Comparison of ENCODE assay signal across 29 cellular contexts in the genomic region with DNA sequence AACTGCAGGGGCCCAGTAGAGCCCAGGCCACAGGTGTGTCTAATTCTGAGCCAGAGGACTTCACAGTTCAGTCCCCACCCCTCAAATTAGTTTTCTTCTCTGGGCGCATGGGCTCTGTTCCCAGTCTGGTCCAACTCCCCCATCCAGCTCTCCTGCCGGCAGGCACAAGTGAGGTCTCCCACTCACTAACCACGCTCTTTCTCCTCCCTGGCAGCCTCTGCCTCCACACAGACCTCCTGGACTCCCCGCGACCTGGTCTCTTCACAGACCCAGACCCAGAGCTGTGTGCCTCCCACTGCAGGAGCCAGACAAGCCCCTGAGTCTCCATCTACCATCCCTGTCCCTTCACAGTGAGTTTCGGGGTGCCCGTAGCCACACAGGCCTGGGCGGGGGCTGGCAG. TPM values are rescaled to one million over a fixed set of nuclear protein-coding genes. Genes with fewer than 3 reads are reported as not detected.
DNase-seq lines count a peak whose midpoint lies in the region; ATAC-seq and TF ChIP-seq lines count a peak whose summit lies in the region.
"Had no signal": no experiment of that assay in that cellular context is flagged by ENCODE, and none has a peak within 500 bp of the region (broad histone marks: within the 10 kb centered on the region; RNA-seq: fewer than 3 reads in every experiment).

No MANE protein-coding gene starts in this region.

- no TSS peak for BruUV-seq in Calu3 (replicated peaks; lab: Mats Ljungman, UMichigan)

- CTCF ChIA-PET in Calu3 (lab: Charles Lee) = no interaction called here

- intact Hi-C loops in Calu3 (cut with micrococcal nuclease; ENCODE audit: unreplicated experiment) = no loop called here

- H3K9me3 Mint-ChIP-seq in activated naive CD8-positive, alpha-beta T cell treated with anti-CD3 and anti-CD28 coated beads, Interleukin-2, amount 10 ng/mL, durations not matched to agents 7 days and 5 days = peaks cover 3% of the 10 kb centered on the region
- H3K9me3 Mint-ChIP-seq in activated naive CD8-positive, alpha-beta T cell treated with anti-CD3 and anti-CD28 coated beads, Interleukin-2, amount 50 U/mL, for 24 hours = no peaks in the 10 kb centered on the region
- no peaks in the 10 kb centered on the region for H3K9me3 Mint-ChIP-seq in central memory CD8-positive, alpha-beta T cell
- H3K9me3 Mint-ChIP-seq in neural progenitor cell (no peaks in the 10 kb centered on the region), osteocyte (ENCODE audit: unreplicated experiment) (no peaks in the 10 kb centered on the region), Calu3 (ENCODE audit: low read depth, unreplicated experiment) (peaks cover 3% of the 10 kb centered on the region)
- H3K9me3 Mint-ChIP-seq: CD4-positive, alpha-beta T cell had no signal

- no peaks in the 10 kb centered on the region for H3K27me3 Mint-ChIP-seq in activated naive CD8-positive, alpha-beta T cell treated with anti-CD3 and anti-CD28 coated beads, Interleukin-2, amount 10 ng/mL, durations not matched to agents 7 days and 5 days
- H3K27me3 Mint-ChIP-seq in activated naive CD8-positive, alpha-beta T cell treated with anti-CD3 and anti-CD28 coated beads, Interleukin-2, amount 50 U/mL, for 24 hours = peaks cover 2% of the 10 kb centered on the region
- no peaks in the 10 kb centered on the region for H3K27me3 Mint-ChIP-seq in central memory CD8-positive, alpha-beta T cell
- H3K27me3 Mint-ChIP-seq in neural progenitor cell (ENCODE audit: insufficient read depth, low read depth) (peaks cover 10% of the 10 kb centered on the region), osteocyte (ENCODE audit: unreplicated experiment) (peaks cover 83% of the 10 kb centered on the region), Calu3 (ENCODE audit: unreplicated experiment) (peaks cover 64% of the 10 kb centered on the region)
- H3K27me3 Mint-ChIP-seq: CD4-positive, alpha-beta T cell had no signal

- H3K4me1 Mint-ChIP-seq in activated naive CD8-positive, alpha-beta T cell treated with anti-CD3 and anti-CD28 coated beads, Interleukin-2, amount 10 ng/mL, durations not matched to agents 7 days and 5 days = peaks cover 50% of the 10 kb centered on the region
- H3K4me1 Mint-ChIP-seq in activated naive CD8-positive, alpha-beta T cell treated with anti-CD3 and anti-CD28 coated beads, Interleukin-2, amount 50 U/mL, for 24 hours = peaks cover 22% of the 10 kb centered on the region
- peaks cover 42% of the 10 kb centered on the region for H3K4me1 Mint-ChIP-seq in central memory CD8-positive, alpha-beta T cell
- peaks cover 21% of the 10 kb centered on the region for H3K4me1 Mint-ChIP-seq in neural progenitor cell
- H3K4me1 Mint-ChIP-seq in osteocyte (ENCODE audit: unreplicated experiment) = no peaks in the 10 kb centered on the region
- no peaks in the 10 kb centered on the region for H3K4me1 Mint-ChIP-seq in Calu3 (ENCODE audit: low read depth, unreplicated experiment)

- peaks cover 16% of the 10 kb centered on the region for H3K36me3 Mint-ChIP-seq in activated naive CD8-positive, alpha-beta T cell treated with anti-CD3 and anti-CD28 coated beads, Interleukin-2, amount 10 ng/mL, durations not matched to agents 7 days and 5 days
- H3K36me3 Mint-ChIP-seq in activated naive CD8-positive, alpha-beta T cell treated with anti-CD3 and anti-CD28 coated beads, Interleukin-2, amount 50 U/mL, for 24 hours (ENCODE audit: low read depth) = no peaks in the 10 kb centered on the region
- peaks cover 4% of the 10 kb centered on the region for H3K36me3 Mint-ChIP-seq in central memory CD8-positive, alpha-beta T cell (ENCODE audit: insufficient read depth)
- H3K36me3 Mint-ChIP-seq in neural progenitor cell = no peaks in the 10 kb centered on the region
- no peaks in the 10 kb centered on the region for H3K36me3 Mint-ChIP-seq in osteocyte (ENCODE audit: unreplicated experiment)
- H3K36me3 Mint-ChIP-seq in Calu3 (ENCODE audit: insufficient read depth, unreplicated experiment) = no peaks in the 10 kb centered on the region

- peaks cover 9% of the 10 kb centered on the region for H3K27me3 ChIP-seq in neural progenitor cell
- H3K27me3 ChIP-seq: BLaER1 treated with 17β-estradiol and CSF1 and Interleukin-3, amounts not matched to agents 10 nM and 100 nM had no signal

- no peak overlapping the region for H3K9ac ChIP-seq in neural progenitor cell
- H3K9ac ChIP-seq: BLaER1 treated with 17β-estradiol and CSF1 and Interleukin-3, amounts not matched to agents 10 nM and 100 nM; GM23248 had no signal

- H3K79me2 ChIP-seq in neural progenitor cell (ENCODE audit: low read depth) = no peaks in the 10 kb centered on the region

- no peaks in the 10 kb centered on the region for H3K9me3 ChIP-seq in neural progenitor cell (ENCODE audit: low read depth)
- H3K9me3 ChIP-seq: A549; BLaER1 treated with 17β-estradiol and CSF1 and Interleukin-3, amounts not matched to agents 10 nM and 100 nM had no signal

- no peaks in the 10 kb centered on the region for H3K36me3 ChIP-seq in neural progenitor cell
- H3K36me3 ChIP-seq: BLaER1 treated with 17β-estradiol and CSF1 and Interleukin-3, amounts not matched to agents 10 nM and 100 nM had no signal

- no peak overlapping the region for H2AFZ ChIP-seq in neural progenitor cell (replicated peaks)
- H2AFZ ChIP-seq: GM23248 had no signal

- no peak overlapping the region for H3K4me3 ChIP-seq in neural progenitor cell
- H3K4me3 ChIP-seq: A549; BLaER1 treated with 17β-estradiol and CSF1 and Interleukin-3, amounts not matched to agents 10 nM and 100 nM; GM23248 had no signal

- TF ChIP-seq CTCF in neural progenitor cell (IDR thresholded peaks at IDR 0.05) = no peak
- no peak for TF ChIP-seq CTCF in osteocyte (IDR thresholded peaks at IDR 0.05)
- no peak for TF ChIP-seq CTCF in Calu3 (IDR thresholded peaks at IDR 0.05; ENCODE audit: unreplicated experiment)

- DNase-seq in activated naive CD8-positive, alpha-beta T cell treated with anti-CD3 and anti-CD28 coated beads, Interleukin-2, amount 10 ng/mL, durations not matched to agents 7 days and 5 days = no peak
- DNase-seq in activated naive CD8-positive, alpha-beta T cell treated with anti-CD3 and anti-CD28 coated beads, Interleukin-2, amount 50 U/mL, for 24 hours = no peak
- DNase-seq in central memory CD8-positive, alpha-beta T cell (ENCODE audit: low spot score in 2 of 2) = no peak
- DNase-seq in neural progenitor cell (ENCODE audit: low spot score) (no peak), osteocyte (ENCODE audit: extremely low spot score, unreplicated experiment) (no peak), Calu3 (no peak)
- DNase-seq: AML-193; CD4-positive, alpha-beta T cell; DMS53; GM23248; Kasumi-1; NCI-H1105; NCI-H1436 treated with DMSO at 0.1 percent for 48 hours; NCI-H187 treated with DMSO at 0.1 percent for 48 hours; NCI-H446; NCI-H524 treated with DMSO at 0.1 percent for 48 hours; NCI-H82; NK-92 treated with Interleukin-12 subunit alpha and Interleukin-12 subunit beta, amount 100 ng/mL, for 24 hours; PC-3; SHP77 had no signal

- no peaks in the 10 kb centered on the region for H3F3A ChIP-seq in neural progenitor cell (ENCODE audit: low read depth)

- H3K27ac Mint-ChIP-seq in activated naive CD8-positive, alpha-beta T cell treated with anti-CD3 and anti-CD28 coated beads, Interleukin-2, amount 10 ng/mL, durations not matched to agents 7 days and 5 days = peak overlapping the region; percentile 61
- no peak overlapping the region for H3K27ac Mint-ChIP-seq in activated naive CD8-positive, alpha-beta T cell treated with anti-CD3 and anti-CD28 coated beads, Interleukin-2, amount 50 U/mL, for 24 hours
- H3K27ac Mint-ChIP-seq in central memory CD8-positive, alpha-beta T cell (ENCODE audit: low read depth) = peak overlapping the region; percentile 41
- no peak overlapping the region for H3K27ac Mint-ChIP-seq in neural progenitor cell
- H3K27ac Mint-ChIP-seq in osteocyte (ENCODE audit: unreplicated experiment) = no peak overlapping the region
- H3K27ac Mint-ChIP-seq in Calu3 (ENCODE audit: unreplicated experiment) = no peak overlapping the region
- H3K27ac Mint-ChIP-seq: CD4-positive, alpha-beta T cell had no signal

- no peaks in the 10 kb centered on the region for H3K4me1 ChIP-seq in neural progenitor cell
- H3K4me1 ChIP-seq: A549 had no signal

- no peaks in the 10 kb centered on the region for H4K20me1 ChIP-seq in neural progenitor cell (ENCODE audit: low read depth)
- H4K20me1 ChIP-seq: BLaER1 treated with 17β-estradiol and CSF1 and Interleukin-3, amounts not matched to agents 10 nM and 100 nM had no signal

- H3K4me3 Mint-ChIP-seq in activated naive CD8-positive, alpha-beta T cell treated with anti-CD3 and anti-CD28 coated beads, Interleukin-2, amount 10 ng/mL, durations not matched to agents 7 days and 5 days = no peak overlapping the region
- no peak overlapping the region for H3K4me3 Mint-ChIP-seq in activated naive CD8-positive, alpha-beta T cell treated with anti-CD3 and anti-CD28 coated beads, Interleukin-2, amount 50 U/mL, for 24 hours
- H3K4me3 Mint-ChIP-seq in central memory CD8-positive, alpha-beta T cell = no peak overlapping the region
- peak overlapping the region; percentile 54 for H3K4me3 Mint-ChIP-seq in neural progenitor cell
- no peak overlapping the region for H3K4me3 Mint-ChIP-seq in osteocyte (ENCODE audit: unreplicated experiment)
- no peak overlapping the region for H3K4me3 Mint-ChIP-seq in Calu3 (ENCODE audit: low read depth, unreplicated experiment)
- H3K4me3 Mint-ChIP-seq: CD4-positive, alpha-beta T cell had no signal

- POLR2A ChIA-PET in activated naive CD8-positive, alpha-beta T cell treated with anti-CD3 and anti-CD28 coated beads, Interleukin-2, amount 10 ng/mL, durations not matched to agents 7 days and 5 days (lab: Charles Lee) = interaction anchor here (1.3 kb wide), 1 partner anchor 8 kb away, joined by 3 read pairs; no protein-coding TSS in a partner anchor

- H3K27ac ChIP-seq in neural progenitor cell = no peak overlapping the region
- H3K27ac ChIP-seq: A549; BLaER1 treated with 17β-estradiol and CSF1 and Interleukin-3, amounts not matched to agents 10 nM and 100 nM; GM23248 had no signal

- ATAC-seq in activated naive CD8-positive, alpha-beta T cell treated with anti-CD3 and anti-CD28 coated beads, Interleukin-2, amount 10 ng/mL, durations not matched to agents 7 days and 5 days (ENCODE audit: low read depth) = no peak
- no peak for ATAC-seq in activated naive CD8-positive, alpha-beta T cell treated with anti-CD3 and anti-CD28 coated beads, Interleukin-2, amount 50 U/mL, for 24 hours
- ATAC-seq in central memory CD8-positive, alpha-beta T cell (replicated peaks; ENCODE audit: extremely low read depth, poor library complexity, severe bottlenecking) = no peak
- no peak for ATAC-seq in HG02623 (IDR thresholded peaks at IDR 0.05; ENCODE audit: unreplicated experiment)
- ATAC-seq: A549, PC-3 had no signal

- no peak overlapping the region for H3K4me2 ChIP-seq in neural progenitor cell
- H3K4me2 ChIP-seq: A549; BLaER1 treated with 17β-estradiol and CSF1 and Interleukin-3, amounts not matched to agents 10 nM and 100 nM had no signal

RNA-seq across cellular contexts. Expression of gene NCR2, which starts 6.2 kb away (rescaled TPM):
- total RNA-seq in activated naive CD8-positive, alpha-beta T cell treated with anti-CD3 and anti-CD28 coated beads, Interleukin-2, amount 10 ng/mL, durations not matched to agents 7 days and 5 days = under 1 TPM; 0.82 to 1.00 TPM
- total RNA-seq in neural progenitor cell (ENCODE audit: low replicate concordance) (not detected in 2 replicates), osteocyte (not detected in 2 replicates), Calu3 (2022) (not detected in 2 replicates)
- total RNA-seq: CD4-positive, alpha-beta T cell; GM23248; H7; HepG2; HT1080; M059J; PC-3; RPMI7951; SK-MEL-5 had no signal

RNA-seq across cellular contexts. Expression of gene TREM1, which starts 55.1 kb away (rescaled TPM):
- not detected for total RNA-seq in activated naive CD8-positive, alpha-beta T cell treated with anti-CD3 and anti-CD28 coated beads, Interleukin-2, amount 10 ng/mL, durations not matched to agents 7 days and 5 days
- total RNA-seq in neural progenitor cell (ENCODE audit: low replicate concordance) (not detected in 2 replicates), osteocyte (not detected in 2 replicates), Calu3 (2022) (1.2 and 1.4 TPM in 2 replicates)
- total RNA-seq: GM23248, H7, HepG2, HT1080, M059J, RPMI7951, SK-MEL-5 had no signal

Comparison
In these comparisons a context has a peak if more than half of its experiments do, and no peak if none do; other contexts are left out.
1. H3K27ac Mint-ChIP-seq: peak in activated naive CD8-positive, alpha-beta T cell treated with anti-CD3 and anti-CD28 coated beads, Interleukin-2, amount 10 ng/mL, durations not matched to agents 7 days and 5 days (single experiment) and central memory CD8-positive, alpha-beta T cell (single experiment); none in activated naive CD8-positive, alpha-beta T cell treated with anti-CD3 and anti-CD28 coated beads, Interleukin-2, amount 50 U/mL, for 24 hours (single experiment), neural progenitor cell (single experiment), osteocyte (single experiment) and Calu3 (single experiment).